In genomic region chr15:20355256-20355868, GRCh38 we compare ENCODE assay signal across 26 cellular contexts.
DNase-seq lines count a peak whose midpoint lies in the region; ATAC-seq and TF ChIP-seq lines count a peak whose summit lies in the region.
"Had no signal": no experiment of that assay in that cellular context is flagged by ENCODE, and none has a peak within 500 bp of the region (broad histone marks: within the 10 kb centered on the region; RNA-seq: fewer than 3 reads in every experiment).

No MANE protein-coding gene starts in this region.

- peak; percentile 22 for DNase-seq in left cardiac atrium
- DNase-seq in right atrium auricular region (ENCODE audit: low spot score): no peak
- DNase-seq in H7: peak; percentile 14
- peak; percentile 7 for DNase-seq in iPS-NIHi7 (ENCODE audit: extremely low spot score)
- peak; percentile 76 for DNase-seq in type B pancreatic cell (ENCODE audit: extremely low spot score, unreplicated experiment)
- no peak for DNase-seq in esophagus muscularis mucosa (ENCODE audit: extremely low spot score)
- DNase-seq in central memory CD4-positive, alpha-beta T cell: no peak
- no peak for DNase-seq in NOMO-1 treated with DMSO at 0.1 percent for 48 hours (lab: John Stamatoyannopoulos, UW; ENCODE audit: unreplicated experiment)
- DNase-seq: activated CD8-positive, alpha-beta T cell treated with anti-CD3 and anti-CD28 coated beads for 36 hours; activated naive CD8-positive, alpha-beta T cell treated with anti-CD3 and anti-CD28 coated beads for 36 hours; DMS53; effector CD8-positive, alpha-beta T cell; foreskin melanocyte; GDM1; NCI-H1105; NCI-H2029 treated with DMSO at 0.1 percent for 48 hours; NCI-H446; PC-3; stimulated activated CD4-positive, alpha-beta T cell treated with anti-CD3 and anti-CD28 coated beads, Interleukin-12 subunit alpha, Interleukin-12 subunit beta, amount 100 ng/mL, for 4 hours; stimulated activated CD4-positive, alpha-beta T cell treated with anti-CD3 and anti-CD28 coated beads, Interleukin-4, amount 100 ng/mL, for 4 hours had no signal

- H3K36me3 Mint-ChIP-seq in type B pancreatic cell: no peaks in the 10 kb centered on the region
- H3K36me3 Mint-ChIP-seq: activated naive CD8-positive, alpha-beta T cell treated with anti-CD3 and anti-CD28 coated beads for 36 hours; CD8-positive, alpha-beta memory T cell had no signal

- no peak overlapping the region for H3K27ac Mint-ChIP-seq in type B pancreatic cell
- H3K27ac Mint-ChIP-seq: activated CD8-positive, alpha-beta T cell treated with anti-CD3 and anti-CD28 coated beads for 36 hours; activated naive CD8-positive, alpha-beta T cell treated with anti-CD3 and anti-CD28 coated beads for 36 hours; GM23338; stimulated activated naive CD8-positive, alpha-beta T cell treated with anti-CD3 and anti-CD28 coated beads, Interleukin-15, Interleukin-2, amounts not matched to agents 100 ng/mL and 50 ng/mL, for 24 hours had no signal

- peaks cover 13% of the 10 kb centered on the region for H3K9me3 Mint-ChIP-seq in type B pancreatic cell
- H3K9me3 Mint-ChIP-seq: activated CD8-positive, alpha-beta T cell treated with anti-CD3 and anti-CD28 coated beads for 36 hours; activated naive CD8-positive, alpha-beta T cell treated with anti-CD3 and anti-CD28 coated beads for 36 hours; CD8-positive, alpha-beta memory T cell; GM23338; stimulated activated naive CD8-positive, alpha-beta T cell treated with anti-CD3 and anti-CD28 coated beads, Interleukin-15, Interleukin-2, amounts not matched to agents 100 ng/mL and 50 ng/mL, for 24 hours had no signal

- H3K4me1 ChIP-seq in right atrium auricular region (no peaks in the 10 kb centered on the region), esophagus muscularis mucosa (no peaks in the 10 kb centered on the region)
- H3K4me1 ChIP-seq: tibial nerve had no signal

- no peak for TF ChIP-seq EP300 in esophagus muscularis mucosa (IDR thresholded peaks at IDR 0.05)

- H3K4me3 Mint-ChIP-seq in type B pancreatic cell: no peak overlapping the region
- H3K4me3 Mint-ChIP-seq: activated CD8-positive, alpha-beta T cell treated with anti-CD3 and anti-CD28 coated beads for 36 hours; activated naive CD8-positive, alpha-beta T cell treated with anti-CD3 and anti-CD28 coated beads for 36 hours; GM23338; stimulated activated naive CD8-positive, alpha-beta T cell treated with anti-CD3 and anti-CD28 coated beads, Interleukin-15, Interleukin-2, amounts not matched to agents 100 ng/mL and 50 ng/mL, for 24 hours had no signal

- 78% methylated on average over 6 of the region's 6 CpGs for WGBS in esophagus muscularis mucosa

- H3K27ac ChIP-seq in right atrium auricular region (no peak overlapping the region), esophagus muscularis mucosa (replicated peaks in 1 of 4) (no peak overlapping the region)
- H3K27ac ChIP-seq: hepatocyte, tibial nerve had no signal

- H3K9me3 ChIP-seq in right atrium auricular region (no peaks in the 10 kb centered on the region), esophagus muscularis mucosa (no peaks in the 10 kb centered on the region)

- H3K27me3 ChIP-seq in right atrium auricular region (no peaks in the 10 kb centered on the region), H7 (ENCODE audit: control insufficient read depth, insufficient read depth, low read length) (no peaks in the 10 kb centered on the region), esophagus muscularis mucosa (peaks cover 0 to 53% (median 0%) of the 10 kb centered on the region in 4 donors)
- H3K27me3 ChIP-seq: hepatocyte, tibial nerve had no signal

- ATAC-seq in left cardiac atrium: no peak
- ATAC-seq: GM23338 had no signal

- TF ChIP-seq POLR2A in esophagus muscularis mucosa (IDR thresholded peaks at IDR 0.05; ENCODE audit: low read depth): no peak

- intact Hi-C loops in left cardiac atrium (cut with DNase I): no loop called here
- intact Hi-C loops in esophagus muscularis mucosa (cut with DNase I): no loop called here

- H3K4me1 Mint-ChIP-seq in type B pancreatic cell (ENCODE audit: unreplicated experiment): no peaks in the 10 kb centered on the region
- H3K4me1 Mint-ChIP-seq: GM23338 had no signal

- H3K4me3 ChIP-seq in right atrium auricular region (no peak overlapping the region), H7 (ENCODE audit: insufficient read depth, low read depth, low read length) (no peak overlapping the region), esophagus muscularis mucosa (no peak overlapping the region)
- H3K4me3 ChIP-seq: GM23338, hepatocyte, lung, tibial nerve had no signal

- TF ChIP-seq CTCF in right atrium auricular region (IDR thresholded peaks at IDR 0.05): no peak
- no peak for TF ChIP-seq CTCF in type B pancreatic cell (conservative IDR thresholded peaks at IDR 0.05)
- TF ChIP-seq CTCF in esophagus muscularis mucosa (IDR thresholded peaks at IDR 0.05): no peak

- H3K36me3 ChIP-seq in right atrium auricular region: no peaks in the 10 kb centered on the region
- H3K36me3 ChIP-seq in H7 (replicated peaks; ENCODE audit: control insufficient read depth, insufficient read depth, low read length): no peaks in the 10 kb centered on the region
- no peaks in the 10 kb centered on the region for H3K36me3 ChIP-seq in esophagus muscularis mucosa
- H3K36me3 ChIP-seq: tibial nerve had no signal

- no peaks in the 10 kb centered on the region for H3K27me3 Mint-ChIP-seq in type B pancreatic cell
- H3K27me3 Mint-ChIP-seq: activated CD8-positive, alpha-beta T cell treated with anti-CD3 and anti-CD28 coated beads for 36 hours; stimulated activated naive CD8-positive, alpha-beta T cell treated with anti-CD3 and anti-CD28 coated beads, Interleukin-15, Interleukin-2, amounts not matched to agents 100 ng/mL and 50 ng/mL, for 24 hours had no signal

Comparison
In these comparisons a context has a peak if more than half of its experiments do, and no peak if none do; other contexts are left out.
1. DNase-seq: peak in left cardiac atrium (single experiment), H7 (single experiment), iPS-NIHi7 (single experiment) and type B pancreatic cell (single experiment); none in right atrium auricular region (single experiment), esophagus muscularis mucosa (single experiment), central memory CD4-positive, alpha-beta T cell (single experiment) and NOMO-1 treated with DMSO at 0.1 percent for 48 hours (single experiment).